Comparison of ENCODE assay signal across 11 cellular contexts in the genomic region with DNA sequence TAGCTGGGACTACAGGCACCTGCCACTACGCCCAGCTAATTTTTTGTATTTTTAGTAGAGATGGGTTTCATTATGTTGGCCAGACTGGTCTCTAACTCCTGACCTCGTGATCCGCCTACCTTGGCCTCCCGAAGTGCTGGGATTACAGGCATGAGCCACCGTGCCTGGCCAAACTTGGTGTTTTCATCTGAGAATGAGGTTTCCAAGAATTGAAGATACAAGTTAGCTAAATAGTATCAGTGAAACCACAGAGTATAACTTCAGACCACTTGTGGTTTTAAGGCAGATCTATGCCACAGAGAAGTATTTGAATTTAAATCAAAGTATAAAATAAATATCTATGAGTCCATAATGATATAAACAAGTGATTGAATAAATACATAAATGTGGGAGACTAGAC.
"Had no signal": no experiment of that assay in that cellular context is flagged by ENCODE, and none has a peak within 500 bp of the region (broad histone marks: within the 10 kb centered on the region; RNA-seq: fewer than 3 reads in every experiment).

No MANE protein-coding gene starts in this region.

- H3K4me1 Mint-ChIP-seq: activated B cell treated with CpG ODN at 0.5 μM for 24 hours, memory B cell had no signal

- H3K27ac Mint-ChIP-seq: activated B cell treated with CpG ODN at 0.5 μM for 24 hours; dendritic cell treated with granulocyte-macrophage colony-stimulating factor and Interleukin-4, amounts not matched to agents 40 ng/mL and 50 ng/mL, for 4 days; memory B cell; T-helper 2 cell treated with Interferon-gamma antibody and Interleukin-4, amounts not matched to agents 5 μg/mL and 100 μg/mL, for 36 hours had no signal

- H3K27me3 Mint-ChIP-seq: dendritic cell treated with granulocyte-macrophage colony-stimulating factor and Interleukin-4, amounts not matched to agents 40 ng/mL and 50 ng/mL, for 4 days; naive thymus-derived CD4-positive, alpha-beta T cell had no signal

- ATAC-seq: left ventricle myocardium superior; mucosa of descending colon; naive thymus-derived CD4-positive, alpha-beta T cell had no signal

- H3K4me3 Mint-ChIP-seq: activated B cell treated with CpG ODN at 0.5 μM for 24 hours; dendritic cell treated with granulocyte-macrophage colony-stimulating factor and Interleukin-4, amounts not matched to agents 40 ng/mL and 50 ng/mL, for 4 days; memory B cell; T-helper 2 cell treated with Interferon-gamma antibody and Interleukin-4, amounts not matched to agents 5 μg/mL and 100 μg/mL, for 36 hours had no signal

- H3K36me3 Mint-ChIP-seq: memory B cell had no signal

- DNase-seq: activated B cell treated with CpG ODN at 0.5 μM for 24 hours; foreskin melanocyte; head of caudate nucleus; kidney glomerular epithelial cell; left ventricle myocardium superior; mucosa of descending colon; naive thymus-derived CD4-positive, alpha-beta T cell; SW 1271 had no signal
